Comparison of ENCODE assay signal across 1 cellular context in the genomic region with DNA sequence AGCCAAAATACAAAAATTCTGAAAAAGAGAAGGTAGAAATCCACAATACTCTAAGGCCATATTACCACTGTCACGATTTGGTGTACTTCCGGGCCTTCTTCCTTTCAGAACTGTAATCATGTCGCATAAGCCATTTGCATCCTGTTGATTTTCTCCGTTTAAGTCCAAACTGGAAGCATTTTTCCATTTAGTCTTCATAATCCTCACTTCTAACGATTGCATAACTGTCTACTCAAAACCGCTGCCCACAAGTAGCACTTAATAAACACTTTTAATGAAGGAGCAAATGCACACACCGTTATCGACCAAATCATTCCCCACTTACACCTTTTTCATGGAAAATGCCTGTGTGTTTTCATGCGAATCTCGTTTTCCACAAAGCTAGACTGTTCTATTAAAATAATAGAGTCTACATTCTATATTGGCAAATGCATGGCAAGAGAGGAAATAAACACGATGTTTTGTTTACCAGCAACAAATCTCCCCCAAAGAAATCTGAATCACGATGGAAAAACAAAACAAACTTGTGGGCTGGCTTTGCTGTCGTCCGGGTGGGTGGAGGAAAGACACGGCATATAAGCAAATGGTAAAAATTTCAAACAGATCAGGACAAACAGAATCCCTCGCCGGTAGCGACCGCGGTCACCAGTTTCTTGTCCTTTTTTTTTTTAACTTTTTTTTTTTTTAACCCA.
TF ChIP-seq lines count a peak whose summit lies in the region.

No MANE protein-coding gene starts in this region.

TF ChIP-seq in K562, 482 proteins besides CTCF, POLR2A, EP300 and RAD21 (continued from another document):
- TF ChIP-seq, protein P1, sequence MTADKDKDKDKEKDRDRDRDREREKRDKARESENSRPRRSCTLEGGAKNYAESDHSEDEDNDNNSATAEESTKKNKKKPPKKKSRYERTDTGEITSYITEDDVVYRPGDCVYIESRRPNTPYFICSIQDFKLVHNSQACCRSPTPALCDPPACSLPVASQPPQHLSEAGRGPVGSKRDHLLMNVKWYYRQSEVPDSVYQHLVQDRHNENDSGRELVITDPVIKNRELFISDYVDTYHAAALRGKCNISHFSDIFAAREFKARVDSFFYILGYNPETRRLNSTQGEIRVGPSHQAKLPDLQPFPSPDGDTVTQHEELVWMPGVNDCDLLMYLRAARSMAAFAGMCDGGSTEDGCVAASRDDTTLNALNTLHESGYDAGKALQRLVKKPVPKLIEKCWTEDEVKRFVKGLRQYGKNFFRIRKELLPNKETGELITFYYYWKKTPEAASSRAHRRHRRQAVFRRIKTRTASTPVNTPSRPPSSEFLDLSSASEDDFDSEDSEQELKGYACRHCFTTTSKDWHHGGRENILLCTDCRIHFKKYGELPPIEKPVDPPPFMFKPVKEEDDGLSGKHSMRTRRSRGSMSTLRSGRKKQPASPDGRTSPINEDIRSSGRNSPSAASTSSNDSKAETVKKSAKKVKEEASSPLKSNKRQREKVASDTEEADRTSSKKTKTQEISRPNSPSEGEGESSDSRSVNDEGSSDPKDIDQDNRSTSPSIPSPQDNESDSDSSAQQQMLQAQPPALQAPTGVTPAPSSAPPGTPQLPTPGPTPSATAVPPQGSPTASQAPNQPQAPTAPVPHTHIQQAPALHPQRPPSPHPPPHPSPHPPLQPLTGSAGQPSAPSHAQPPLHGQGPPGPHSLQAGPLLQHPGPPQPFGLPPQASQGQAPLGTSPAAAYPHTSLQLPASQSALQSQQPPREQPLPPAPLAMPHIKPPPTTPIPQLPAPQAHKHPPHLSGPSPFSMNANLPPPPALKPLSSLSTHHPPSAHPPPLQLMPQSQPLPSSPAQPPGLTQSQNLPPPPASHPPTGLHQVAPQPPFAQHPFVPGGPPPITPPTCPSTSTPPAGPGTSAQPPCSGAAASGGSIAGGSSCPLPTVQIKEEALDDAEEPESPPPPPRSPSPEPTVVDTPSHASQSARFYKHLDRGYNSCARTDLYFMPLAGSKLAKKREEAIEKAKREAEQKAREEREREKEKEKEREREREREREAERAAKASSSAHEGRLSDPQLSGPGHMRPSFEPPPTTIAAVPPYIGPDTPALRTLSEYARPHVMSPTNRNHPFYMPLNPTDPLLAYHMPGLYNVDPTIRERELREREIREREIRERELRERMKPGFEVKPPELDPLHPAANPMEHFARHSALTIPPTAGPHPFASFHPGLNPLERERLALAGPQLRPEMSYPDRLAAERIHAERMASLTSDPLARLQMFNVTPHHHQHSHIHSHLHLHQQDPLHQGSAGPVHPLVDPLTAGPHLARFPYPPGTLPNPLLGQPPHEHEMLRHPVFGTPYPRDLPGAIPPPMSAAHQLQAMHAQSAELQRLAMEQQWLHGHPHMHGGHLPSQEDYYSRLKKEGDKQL (CRISPR knock-in tag; IDR thresholded peaks at IDR 0.05; ENCODE audit: borderline replicate concordance), result no peak
- TF ChIP-seq, protein P2, sequence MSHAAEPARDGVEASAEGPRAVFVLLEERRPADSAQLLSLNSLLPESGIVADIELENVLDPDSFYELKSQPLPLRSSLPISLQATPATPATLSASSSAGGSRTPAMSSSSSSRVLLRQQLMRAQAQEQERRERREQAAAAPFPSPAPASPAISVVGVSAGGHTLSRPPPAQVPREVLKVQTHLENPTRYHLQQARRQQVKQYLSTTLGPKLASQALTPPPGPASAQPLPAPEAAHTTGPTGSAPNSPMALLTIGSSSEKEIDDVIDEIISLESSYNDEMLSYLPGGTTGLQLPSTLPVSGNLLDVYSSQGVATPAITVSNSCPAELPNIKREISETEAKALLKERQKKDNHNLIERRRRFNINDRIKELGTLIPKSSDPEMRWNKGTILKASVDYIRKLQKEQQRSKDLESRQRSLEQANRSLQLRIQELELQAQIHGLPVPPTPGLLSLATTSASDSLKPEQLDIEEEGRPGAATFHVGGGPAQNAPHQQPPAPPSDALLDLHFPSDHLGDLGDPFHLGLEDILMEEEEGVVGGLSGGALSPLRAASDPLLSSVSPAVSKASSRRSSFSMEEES (CRISPR knock-in tag; IDR thresholded peaks at IDR 0.05), result no peak
- TF ChIP-seq PTTG1 (tag; IDR thresholded peaks at IDR 0.05; ENCODE audit: low read depth) (no peak), SMARCA4 (IDR thresholded peaks at IDR 0.05) (0 out of 2 replicates have a peak, but pooled peaks have one; percentile 12), E2F3 (CRISPR knock-in tag; IDR thresholded peaks at IDR 0.05) (no peak), ZNF431 (CRISPR knock-in tag; IDR thresholded peaks at IDR 0.05) (no peak), ETV1 (tag; conservative IDR thresholded peaks at IDR 0.05; ENCODE audit: low read depth) (0 out of 2 replicates have a peak, but pooled peaks have one; percentile 25), PURB (CRISPR knock-in tag; IDR thresholded peaks at IDR 0.05; ENCODE audit: low read depth) (no peak), EGR1 (conservative IDR thresholded peaks at IDR 0.05) (no peak), KDM2B (CRISPR knock-in tag; IDR thresholded peaks at IDR 0.05) (no peak), EZH2 (IDR thresholded peaks at IDR 0.05; ENCODE audit: borderline replicate concordance, low read depth, low read length) (no peak), ZNF445 (CRISPR knock-in tag; IDR thresholded peaks at IDR 0.05; ENCODE audit: low read depth) (no peak), KDM1A (IDR thresholded peaks at IDR 0.05) (peak; percentile 60 to 71; a peak in 3 of 4 replicates), HSF4 (CRISPR knock-in tag; IDR thresholded peaks at IDR 0.05; ENCODE audit: borderline replicate concordance) (no peak), CHD4 (IDR thresholded peaks at IDR 0.05; ENCODE audit: insufficient read depth, insufficient replicate concordance, low read depth, low read length, poor library complexity, severe bottlenecking) (no peak), NBN (IDR thresholded peaks at IDR 0.05; ENCODE audit: low read depth) (no peak), FOXJ2 (tag; IDR thresholded peaks at IDR 0.05) (0 out of 2 replicates have a peak, but pooled peaks have one; percentile 9), PHF8 (IDR thresholded peaks at IDR 0.05; ENCODE audit: borderline replicate concordance, low read length) (no peak)
- TF ChIP-seq, protein P3, sequence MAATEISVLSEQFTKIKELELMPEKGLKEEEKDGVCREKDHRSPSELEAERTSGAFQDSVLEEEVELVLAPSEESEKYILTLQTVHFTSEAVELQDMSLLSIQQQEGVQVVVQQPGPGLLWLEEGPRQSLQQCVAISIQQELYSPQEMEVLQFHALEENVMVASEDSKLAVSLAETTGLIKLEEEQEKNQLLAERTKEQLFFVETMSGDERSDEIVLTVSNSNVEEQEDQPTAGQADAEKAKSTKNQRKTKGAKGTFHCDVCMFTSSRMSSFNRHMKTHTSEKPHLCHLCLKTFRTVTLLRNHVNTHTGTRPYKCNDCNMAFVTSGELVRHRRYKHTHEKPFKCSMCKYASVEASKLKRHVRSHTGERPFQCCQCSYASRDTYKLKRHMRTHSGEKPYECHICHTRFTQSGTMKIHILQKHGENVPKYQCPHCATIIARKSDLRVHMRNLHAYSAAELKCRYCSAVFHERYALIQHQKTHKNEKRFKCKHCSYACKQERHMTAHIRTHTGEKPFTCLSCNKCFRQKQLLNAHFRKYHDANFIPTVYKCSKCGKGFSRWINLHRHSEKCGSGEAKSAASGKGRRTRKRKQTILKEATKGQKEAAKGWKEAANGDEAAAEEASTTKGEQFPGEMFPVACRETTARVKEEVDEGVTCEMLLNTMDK (IDR thresholded peaks at IDR 0.05; ENCODE audit: borderline replicate concordance, insufficient read depth, low read depth, low read length, poor library complexity, severe bottlenecking), result no peak
- TF ChIP-seq, protein P4, sequence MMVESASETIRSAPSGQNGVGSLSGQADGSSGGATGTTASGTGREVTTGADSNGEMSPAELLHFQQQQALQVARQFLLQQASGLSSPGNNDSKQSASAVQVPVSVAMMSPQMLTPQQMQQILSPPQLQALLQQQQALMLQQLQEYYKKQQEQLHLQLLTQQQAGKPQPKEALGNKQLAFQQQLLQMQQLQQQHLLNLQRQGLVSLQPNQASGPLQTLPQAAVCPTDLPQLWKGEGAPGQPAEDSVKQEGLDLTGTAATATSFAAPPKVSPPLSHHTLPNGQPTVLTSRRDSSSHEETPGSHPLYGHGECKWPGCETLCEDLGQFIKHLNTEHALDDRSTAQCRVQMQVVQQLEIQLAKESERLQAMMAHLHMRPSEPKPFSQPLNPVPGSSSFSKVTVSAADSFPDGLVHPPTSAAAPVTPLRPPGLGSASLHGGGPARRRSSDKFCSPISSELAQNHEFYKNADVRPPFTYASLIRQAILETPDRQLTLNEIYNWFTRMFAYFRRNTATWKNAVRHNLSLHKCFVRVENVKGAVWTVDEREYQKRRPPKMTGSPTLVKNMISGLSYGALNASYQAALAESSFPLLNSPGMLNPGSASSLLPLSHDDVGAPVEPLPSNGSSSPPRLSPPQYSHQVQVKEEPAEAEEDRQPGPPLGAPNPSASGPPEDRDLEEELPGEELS (CRISPR knock-in tag; IDR thresholded peaks at IDR 0.05; ENCODE audit: borderline replicate concordance), result no peak
- TF ChIP-seq, protein P5, sequence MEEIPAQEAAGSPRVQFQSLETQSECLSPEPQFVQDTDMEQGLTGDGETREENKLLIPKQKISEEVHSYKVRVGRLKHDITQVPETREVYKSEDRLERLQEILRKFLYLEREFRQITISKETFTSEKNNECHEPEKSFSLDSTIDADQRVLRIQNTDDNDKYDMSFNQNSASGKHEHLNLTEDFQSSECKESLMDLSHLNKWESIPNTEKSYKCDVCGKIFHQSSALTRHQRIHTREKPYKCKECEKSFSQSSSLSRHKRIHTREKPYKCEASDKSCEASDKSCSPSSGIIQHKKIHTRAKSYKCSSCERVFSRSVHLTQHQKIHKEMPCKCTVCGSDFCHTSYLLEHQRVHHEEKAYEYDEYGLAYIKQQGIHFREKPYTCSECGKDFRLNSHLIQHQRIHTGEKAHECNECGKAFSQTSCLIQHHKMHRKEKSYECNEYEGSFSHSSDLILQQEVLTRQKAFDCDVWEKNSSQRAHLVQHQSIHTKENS (CRISPR knock-in tag; IDR thresholded peaks at IDR 0.05), result no peak
- TF ChIP-seq, protein P6, sequence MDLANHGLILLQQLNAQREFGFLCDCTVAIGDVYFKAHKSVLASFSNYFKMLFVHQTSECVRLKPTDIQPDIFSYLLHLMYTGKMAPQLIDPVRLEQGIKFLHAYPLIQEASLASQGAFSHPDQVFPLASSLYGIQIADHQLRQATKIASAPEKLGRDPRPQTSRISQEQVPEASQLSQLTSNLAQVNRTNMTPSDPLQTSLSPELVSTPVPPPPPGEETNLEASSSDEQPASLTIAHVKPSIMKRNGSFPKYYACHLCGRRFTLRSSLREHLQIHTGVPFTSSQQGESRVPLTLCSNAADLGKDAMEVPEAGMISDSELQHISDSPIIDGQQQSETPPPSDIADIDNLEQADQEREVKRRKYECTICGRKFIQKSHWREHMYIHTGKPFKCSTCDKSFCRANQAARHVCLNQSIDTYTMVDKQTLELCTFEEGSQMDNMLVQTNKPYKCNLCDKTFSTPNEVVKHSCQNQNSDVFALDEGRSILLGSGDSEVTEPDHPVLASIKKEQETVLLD (IDR thresholded peaks at IDR 0.05), result no peak
- TF ChIP-seq, protein P7, sequence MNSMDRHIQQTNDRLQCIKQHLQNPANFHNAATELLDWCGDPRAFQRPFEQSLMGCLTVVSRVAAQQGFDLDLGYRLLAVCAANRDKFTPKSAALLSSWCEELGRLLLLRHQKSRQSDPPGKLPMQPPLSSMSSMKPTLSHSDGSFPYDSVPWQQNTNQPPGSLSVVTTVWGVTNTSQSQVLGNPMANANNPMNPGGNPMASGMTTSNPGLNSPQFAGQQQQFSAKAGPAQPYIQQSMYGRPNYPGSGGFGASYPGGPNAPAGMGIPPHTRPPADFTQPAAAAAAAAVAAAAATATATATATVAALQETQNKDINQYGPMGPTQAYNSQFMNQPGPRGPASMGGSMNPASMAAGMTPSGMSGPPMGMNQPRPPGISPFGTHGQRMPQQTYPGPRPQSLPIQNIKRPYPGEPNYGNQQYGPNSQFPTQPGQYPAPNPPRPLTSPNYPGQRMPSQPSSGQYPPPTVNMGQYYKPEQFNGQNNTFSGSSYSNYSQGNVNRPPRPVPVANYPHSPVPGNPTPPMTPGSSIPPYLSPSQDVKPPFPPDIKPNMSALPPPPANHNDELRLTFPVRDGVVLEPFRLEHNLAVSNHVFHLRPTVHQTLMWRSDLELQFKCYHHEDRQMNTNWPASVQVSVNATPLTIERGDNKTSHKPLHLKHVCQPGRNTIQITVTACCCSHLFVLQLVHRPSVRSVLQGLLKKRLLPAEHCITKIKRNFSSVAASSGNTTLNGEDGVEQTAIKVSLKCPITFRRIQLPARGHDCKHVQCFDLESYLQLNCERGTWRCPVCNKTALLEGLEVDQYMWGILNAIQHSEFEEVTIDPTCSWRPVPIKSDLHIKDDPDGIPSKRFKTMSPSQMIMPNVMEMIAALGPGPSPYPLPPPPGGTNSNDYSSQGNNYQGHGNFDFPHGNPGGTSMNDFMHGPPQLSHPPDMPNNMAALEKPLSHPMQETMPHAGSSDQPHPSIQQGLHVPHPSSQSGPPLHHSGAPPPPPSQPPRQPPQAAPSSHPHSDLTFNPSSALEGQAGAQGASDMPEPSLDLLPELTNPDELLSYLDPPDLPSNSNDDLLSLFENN (IDR thresholded peaks at IDR 0.05; ENCODE audit: low read depth in 2 of 2, low read length in 2 of 2), result no peak
- TF ChIP-seq, protein P8, sequence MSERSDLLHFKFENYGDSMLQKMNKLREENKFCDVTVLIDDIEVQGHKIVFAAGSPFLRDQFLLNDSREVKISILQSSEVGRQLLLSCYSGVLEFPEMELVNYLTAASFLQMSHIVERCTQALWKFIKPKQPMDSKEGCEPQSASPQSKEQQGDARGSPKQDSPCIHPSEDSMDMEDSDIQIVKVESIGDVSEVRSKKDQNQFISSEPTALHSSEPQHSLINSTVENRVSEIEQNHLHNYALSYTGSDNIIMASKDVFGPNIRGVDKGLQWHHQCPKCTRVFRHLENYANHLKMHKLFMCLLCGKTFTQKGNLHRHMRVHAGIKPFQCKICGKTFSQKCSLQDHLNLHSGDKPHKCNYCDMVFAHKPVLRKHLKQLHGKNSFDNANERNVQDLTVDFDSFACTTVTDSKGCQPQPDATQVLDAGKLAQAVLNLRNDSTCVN (CRISPR knock-in tag; IDR thresholded peaks at IDR 0.05), result no peak
- TF ChIP-seq, protein P9, sequence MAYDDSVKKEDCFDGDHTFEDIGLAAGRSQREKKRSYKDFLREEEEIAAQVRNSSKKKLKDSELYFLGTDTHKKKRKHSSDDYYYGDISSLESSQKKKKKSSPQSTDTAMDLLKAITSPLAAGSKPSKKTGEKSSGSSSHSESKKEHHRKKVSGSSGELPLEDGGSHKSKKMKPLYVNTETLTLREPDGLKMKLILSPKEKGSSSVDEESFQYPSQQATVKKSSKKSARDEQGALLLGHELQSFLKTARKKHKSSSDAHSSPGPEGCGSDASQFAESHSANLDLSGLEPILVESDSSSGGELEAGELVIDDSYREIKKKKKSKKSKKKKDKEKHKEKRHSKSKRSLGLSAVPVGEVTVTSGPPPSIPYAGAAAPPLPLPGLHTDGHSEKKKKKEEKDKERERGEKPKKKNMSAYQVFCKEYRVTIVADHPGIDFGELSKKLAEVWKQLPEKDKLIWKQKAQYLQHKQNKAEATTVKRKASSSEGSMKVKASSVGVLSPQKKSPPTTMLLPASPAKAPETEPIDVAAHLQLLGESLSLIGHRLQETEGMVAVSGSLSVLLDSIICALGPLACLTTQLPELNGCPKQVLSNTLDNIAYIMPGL (CRISPR knock-in tag; IDR thresholded peaks at IDR 0.05), result no peak
TF ChIP-seq in K562: peak in this region for 4.
